Comparison of ENCODE assay signal across 9 cellular contexts in genomic region chr4:80058740-80059139, GRCh38. TPM values are rescaled to one million over a fixed set of nuclear protein-coding genes. Genes with fewer than 3 reads are reported as not detected.
DNase-seq lines count a peak whose midpoint lies in the region; ATAC-seq and TF ChIP-seq lines count a peak whose summit lies in the region.
"Had no signal": no experiment of that assay in that cellular context is flagged by ENCODE, and none has a peak within 500 bp of the region (broad histone marks: within the 10 kb centered on the region; RNA-seq: fewer than 3 reads in every experiment).

No MANE protein-coding gene starts in this region.

- peak overlapping the region; percentile 77 for H3K4me3 Mint-ChIP-seq in activated CD8-positive, alpha-beta T cell treated with anti-CD3 and anti-CD28 coated beads, Interleukin-2, amount 10 ng/mL, durations not matched to agents 7 days and 5 days

- POLR2A ChIA-PET in activated CD8-positive, alpha-beta T cell treated with anti-CD3 and anti-CD28 coated beads, Interleukin-2, amount 10 ng/mL, durations not matched to agents 7 days and 5 days (lab: Charles Lee) = interaction anchor here (1.1 to 1.6 kb wide), 5 partner anchors 11 to 67 kb away, joined by 3 to 6 read pairs (median 5); partner anchors contain the start of gene ANTXR2

- H3K27me3 ChIP-seq in rectal smooth muscle tissue (ENCODE audit: control insufficient read depth, insufficient read depth, low read length) = no peaks in the 10 kb centered on the region

- peak overlapping the region; percentile 95 for H3K27ac Mint-ChIP-seq in activated CD8-positive, alpha-beta T cell treated with anti-CD3 and anti-CD28 coated beads, Interleukin-2, amount 10 ng/mL, durations not matched to agents 7 days and 5 days

- ATAC-seq in GM18499 (IDR thresholded peaks at IDR 0.05; ENCODE audit: insufficient read depth, unreplicated experiment) (peak; percentile 99), GM21447 (IDR thresholded peaks at IDR 0.05; ENCODE audit: unreplicated experiment) (peak; percentile 99)
- ATAC-seq in activated CD8-positive, alpha-beta T cell treated with anti-CD3 and anti-CD28 coated beads, Interleukin-2, amount 10 ng/mL, durations not matched to agents 7 days and 5 days = peak; percentile 94
- ATAC-seq: Panc1 had no signal

- DNase-seq in HT1080 (ENCODE audit: low read depth) = peak; percentile 26
- peak; percentile 75 for DNase-seq in activated CD8-positive, alpha-beta T cell treated with anti-CD3 and anti-CD28 coated beads, Interleukin-2, amount 10 ng/mL, durations not matched to agents 7 days and 5 days
- no peak for DNase-seq in lower leg skin (ENCODE audit: low spot score in 2 of 2)
- DNase-seq in 8988T = no peak
- DNase-seq in dermis blood vessel endothelial cell = no peak

- H3K9me3 Mint-ChIP-seq in activated CD8-positive, alpha-beta T cell treated with anti-CD3 and anti-CD28 coated beads, Interleukin-2, amount 10 ng/mL, durations not matched to agents 7 days and 5 days (ENCODE audit: insufficient read depth) = no peaks in the 10 kb centered on the region

- no peak for TF ChIP-seq CTCF in lower leg skin (IDR thresholded peaks at IDR 0.05)

- peaks cover 3% of the 10 kb centered on the region for H3K36me3 ChIP-seq in rectal smooth muscle tissue (ENCODE audit: control insufficient read depth, insufficient read depth, low read length)

- no peak overlapping the region for H3K9ac ChIP-seq in rectal smooth muscle tissue (ENCODE audit: low read length)

- H3K27ac ChIP-seq in rectal smooth muscle tissue (ENCODE audit: low read depth, low read length) = peak overlapping the region; percentile 29

- intact Hi-C loops in lower leg skin (cut with DNase I; ENCODE audit: low total_unique reads) = no loop called here

- H3K4me3 ChIP-seq in rectal smooth muscle tissue (ENCODE audit: low read length) = no peak overlapping the region
- H3K4me3 ChIP-seq in lower leg skin (ENCODE audit: low read depth, poor library complexity, severe bottlenecking) = no peak overlapping the region

- TF ChIP-seq POLR2A in lower leg skin (IDR thresholded peaks at IDR 0.05) = no peak

- WGBS in lower leg skin, 2 donors = 25 to 42% methylated on average over 2 of the region's 2 CpGs

- CTCF ChIA-PET in activated CD8-positive, alpha-beta T cell treated with anti-CD3 and anti-CD28 coated beads, Interleukin-2, amount 10 ng/mL, durations not matched to agents 7 days and 5 days (lab: Charles Lee) = interaction anchor here (1.0 to 2.9 kb wide), 7 partner anchors 14 to 144 kb away, joined by 3 to 15 read pairs (median 5); no protein-coding TSS in a partner anchor

- H3K36me3 Mint-ChIP-seq in activated CD8-positive, alpha-beta T cell treated with anti-CD3 and anti-CD28 coated beads, Interleukin-2, amount 10 ng/mL, durations not matched to agents 7 days and 5 days (ENCODE audit: low read depth) = peaks cover 26% of the 10 kb centered on the region

- no peaks in the 10 kb centered on the region for H3K27me3 Mint-ChIP-seq in activated CD8-positive, alpha-beta T cell treated with anti-CD3 and anti-CD28 coated beads, Interleukin-2, amount 10 ng/mL, durations not matched to agents 7 days and 5 days (ENCODE audit: low read depth)

- peaks cover 14% of the 10 kb centered on the region for H3K4me1 ChIP-seq in rectal smooth muscle tissue (ENCODE audit: control insufficient read depth, insufficient read depth, low read length)

- peaks cover 34% of the 10 kb centered on the region for H3K4me1 Mint-ChIP-seq in activated CD8-positive, alpha-beta T cell treated with anti-CD3 and anti-CD28 coated beads, Interleukin-2, amount 10 ng/mL, durations not matched to agents 7 days and 5 days (ENCODE audit: low read depth)

RNA-seq across cellular contexts. Expression of gene ANTXR2, which starts 14.3 kb away (rescaled TPM):
- 72.7 and 78.9 TPM in 2 replicates for total RNA-seq in HT1080 (2014; rRNA removed; shearing (Covaris generic))
- polyA plus RNA-seq in HT1080 (2015; cell fraction: cytosol; rRNA removed) = 83.7 and 99.4 TPM in 2 replicates
- polyA plus RNA-seq in HT1080 (2015; cell fraction: nucleus; rRNA removed) = 170 and 174 TPM in 2 replicates
- 10 to 100 TPM; 15.0 to 18.0 TPM for total RNA-seq in activated CD8-positive, alpha-beta T cell treated with anti-CD3 and anti-CD28 coated beads, Interleukin-2, amount 10 ng/mL, durations not matched to agents 7 days and 5 days
- 10 to 100 TPM; 14.4 to 25.2 (median 19.6) TPM for total RNA-seq in lower leg skin
- total RNA-seq in dermis blood vessel endothelial cell = 36.2 and 36.7 TPM in 2 replicates

Comparison
In these comparisons a context has a peak if more than half of its experiments do, and no peak if none do; other contexts are left out.
1. DNase-seq: peak in HT1080 (single experiment) and activated CD8-positive, alpha-beta T cell treated with anti-CD3 and anti-CD28 coated beads, Interleukin-2, amount 10 ng/mL, durations not matched to agents 7 days and 5 days (single experiment); none in lower leg skin (0 of 2), 8988T (single experiment) and dermis blood vessel endothelial cell (single experiment).
2. Peak in every context shown above with its lines, with median percentiles within 50 percentile points of each other: ATAC-seq.